ENCODE assay signal across 1 cellular context in the genomic region with DNA sequence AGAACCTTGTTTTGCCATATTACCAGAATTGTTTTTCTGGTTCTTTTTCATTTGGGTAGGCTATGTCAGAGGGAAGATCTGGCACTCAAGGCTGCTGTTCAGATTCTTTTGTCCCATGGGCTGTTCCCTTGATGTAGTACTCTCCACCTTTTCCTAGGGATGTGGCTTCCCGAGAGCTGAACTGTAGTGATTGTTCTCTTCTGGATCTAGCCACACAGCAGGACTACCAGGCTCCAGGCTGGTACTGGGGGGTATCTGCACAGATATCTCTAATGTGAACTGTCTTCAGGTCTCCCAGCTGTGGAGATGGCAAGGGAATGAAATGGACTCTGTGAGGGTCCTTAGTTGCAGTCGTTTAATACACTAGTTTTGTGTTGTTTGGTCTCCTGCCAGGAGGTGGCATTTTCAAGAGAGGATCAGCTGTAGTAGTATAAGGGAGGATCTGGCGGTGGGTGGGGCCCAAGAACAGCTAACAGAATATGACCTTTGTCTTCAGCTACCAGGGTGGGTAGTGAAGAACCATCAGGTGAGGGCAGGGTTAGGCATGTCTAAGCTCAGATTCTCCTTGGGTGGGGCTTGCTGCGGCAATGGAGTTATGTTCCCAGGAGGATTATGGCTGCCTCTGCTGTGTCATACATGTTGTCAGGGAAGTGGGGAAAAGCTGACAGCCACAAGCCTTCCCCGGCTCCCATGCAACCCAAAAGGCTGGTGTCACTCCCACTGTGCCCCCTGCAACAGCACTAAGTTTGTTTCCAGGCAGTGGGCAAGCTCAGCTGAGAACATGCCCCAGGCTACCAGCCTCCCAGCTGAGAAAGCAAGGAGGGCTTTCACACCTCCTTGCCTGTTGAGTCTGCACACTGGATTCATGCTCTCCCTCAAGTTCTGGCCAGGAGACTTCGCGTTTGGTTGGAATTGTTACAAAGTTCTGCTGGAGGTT.
TF ChIP-seq lines count a peak whose summit lies in the region.

No MANE protein-coding gene starts in this region.

TF ChIP-seq in GM23338, 12 proteins besides CTCF, POLR2A, EP300 and RAD21 (continued from another document):
- TF ChIP-seq ETS1 (IDR thresholded peaks at IDR 0.05) (no peak), POLR2AphosphoS5 (IDR thresholded peaks at IDR 0.05; ENCODE audit: low read depth) (no peak), STAT1 (IDR thresholded peaks at IDR 0.05; ENCODE audit: unreplicated experiment) (no peak), JUNB (IDR thresholded peaks at IDR 0.05; ENCODE audit: unreplicated experiment) (no peak), ZNF462 (CRISPR knock-in tag; IDR thresholded peaks at IDR 0.05) (no peak)
